9 cellular contexts compared by ENCODE assay signal in genomic region chr19:8239528-8240273, GRCh38. TPM values are rescaled to one million over a fixed set of nuclear protein-coding genes. Genes with fewer than 3 reads are reported as not detected.
DNase-seq lines count a peak whose midpoint lies in the region; ATAC-seq and TF ChIP-seq lines count a peak whose summit lies in the region.
"Had no signal": no experiment of that assay in that cellular context is flagged by ENCODE, and none has a peak within 500 bp of the region (broad histone marks: within the 10 kb centered on the region; RNA-seq: fewer than 3 reads in every experiment).

No MANE protein-coding gene starts in this region.

- POLR2A ChIA-PET in PC-3 (lab: Charles Lee; ENCODE audit: unreplicated experiment): no interaction called here

- peaks cover 21% of the 10 kb centered on the region for H3K9me3 Mint-ChIP-seq in HFFc6

- no peaks in the 10 kb centered on the region for H3K9me2 ChIP-seq in PC-3 (replicated peaks; ENCODE audit: low read length)

- no peaks in the 10 kb centered on the region for H3K79me2 ChIP-seq in PC-3 (ENCODE audit: low read length)

- H2AFZ ChIP-seq in PC-3 (ENCODE audit: low read length): no peak overlapping the region

- H3K4me3 Mint-ChIP-seq in HFFc6: no peak overlapping the region

- H3K9me3 ChIP-seq in PC-3 (ENCODE audit: low read length) (no peaks in the 10 kb centered on the region), right cardiac atrium (ENCODE audit: control insufficient read depth, low read length) (peaks cover 2% of the 10 kb centered on the region), mucosa of descending colon (peaks cover 5% of the 10 kb centered on the region)

- H3K27ac ChIP-seq in PC-3 (ENCODE audit: low read length) (no peak overlapping the region), right cardiac atrium (ENCODE audit: low read length) (peak overlapping the region; percentile 22), skin epidermis (peak overlapping the region in 11 of 21 experiments; percentile 25 to 84 (median 73))
- H3K27ac ChIP-seq: epithelial cell of prostate had no signal

- H3K4me1 ChIP-seq in PC-3 (ENCODE audit: insufficient read depth, low read length) (peaks cover 8% of the 10 kb centered on the region), right cardiac atrium (ENCODE audit: control insufficient read depth, insufficient read depth, low read length) (peaks cover 7% of the 10 kb centered on the region), mucosa of descending colon (ENCODE audit: low read depth) (peaks cover 3% of the 10 kb centered on the region)

- H3K36me3 ChIP-seq in PC-3 (ENCODE audit: low read depth, low read length) (no peaks in the 10 kb centered on the region), mucosa of descending colon (ENCODE audit: low read depth) (no peaks in the 10 kb centered on the region)

- intact Hi-C loops in PC-3 (cut with micrococcal nuclease): no loop called here
- intact Hi-C loops in right cardiac atrium (cut with DNase I): loop anchor here in 1 of 4 donors (10.0 kb wide), 1 partner anchor 265 kb away; no protein-coding TSS in a partner anchor
- intact Hi-C loops in mucosa of descending colon (cut with DNase I, micrococcal nuclease): no loop called here

- H3K4me3 ChIP-seq in PC-3 (ENCODE audit: low read length) (no peak overlapping the region), right cardiac atrium (ENCODE audit: low read length) (no peak overlapping the region), skin epidermis (no peak overlapping the region), mucosa of descending colon (no peak overlapping the region)

- TF ChIP-seq CTCF in PC-3 (conservative IDR thresholded peaks at IDR 0.05; ENCODE audit: low read depth, low read length): no peak
- TF ChIP-seq CTCF in mucosa of descending colon (IDR thresholded peaks at IDR 0.05): no peak
- TF ChIP-seq CTCF in HFFc6 (IDR thresholded peaks at IDR 0.05): no peak

- 92% methylated on average over 3 of the region's 3 CpGs for WGBS in right cardiac atrium

- H3K9ac ChIP-seq in PC-3 (ENCODE audit: low read length): no peak overlapping the region

- H3K36me3 Mint-ChIP-seq in HFFc6 (ENCODE audit: low read depth): no peaks in the 10 kb centered on the region

- H3K27me3 Mint-ChIP-seq in HFFc6 (ENCODE audit: insufficient read depth): peaks cover 8% of the 10 kb centered on the region

- H3F3A ChIP-seq in PC-3 (ENCODE audit: low read length, unreplicated experiment): no peaks in the 10 kb centered on the region

- H3K27ac Mint-ChIP-seq in HFFc6: no peak overlapping the region

- DNase-seq in PC-3 (no peak), right cardiac atrium (no peak), LoVo (ENCODE audit: low spot score) (no peak), mucosa of descending colon (no peak), HFFc6 (no peak)
- DNase-seq in activated CD4-positive, alpha-beta T cell treated with anti-CD3 and anti-CD28 coated beads for 48 hours: no peak

- peaks cover 11% of the 10 kb centered on the region for H3K4me1 Mint-ChIP-seq in HFFc6 (ENCODE audit: low read depth)

- H3K27me3 ChIP-seq in PC-3 (ENCODE audit: low read length) (no peaks in the 10 kb centered on the region), right cardiac atrium (ENCODE audit: control insufficient read depth, insufficient read depth) (no peaks in the 10 kb centered on the region)

- CTCF ChIA-PET in PC-3 (lab: Charles Lee): no interaction called here

- H4K20me1 ChIP-seq in PC-3 (ENCODE audit: low read length): no peaks in the 10 kb centered on the region

- ATAC-seq in GM18907 (IDR thresholded peaks at IDR 0.05; ENCODE audit: unreplicated experiment) (peak; percentile 26), PC-3 (no peak), right cardiac atrium (no peak), mucosa of descending colon (no peak)

- BruUV-seq in PC-3 (replicated peaks; lab: Mats Ljungman, UMichigan): no TSS peak

- H3K4me2 ChIP-seq in PC-3 (ENCODE audit: low read length): 0 out of 2 replicates have a peak overlapping the region, but pooled peaks have one; percentile 11

RNA-seq across cellular contexts. Expression of gene CERS4, which starts 30.5 kb away (rescaled TPM):
- 39.3 and 43.9 TPM in 2 replicates for total RNA-seq in PC-3 (2014; rRNA removed)
- 10 to 100 TPM; 16.1 to 20.9 (median 18.5) TPM for total RNA-seq in right cardiac atrium
- 10.2 TPM for polyA plus RNA-seq in right cardiac atrium
- 10 to 100 TPM in 1 of 3 donors, 1 to 10 TPM in 2; 3.1 to 37.1 (median 4.2) TPM for total RNA-seq in mucosa of descending colon
- total RNA-seq in HFFc6 (2021; fragmentation: NEBNext Ultra II Directional; extraction: Animal tissue kit (Norgen Biotek cat#: 25700)): not detected
